ENCODE assay signal across 1 cellular context in the genomic region with DNA sequence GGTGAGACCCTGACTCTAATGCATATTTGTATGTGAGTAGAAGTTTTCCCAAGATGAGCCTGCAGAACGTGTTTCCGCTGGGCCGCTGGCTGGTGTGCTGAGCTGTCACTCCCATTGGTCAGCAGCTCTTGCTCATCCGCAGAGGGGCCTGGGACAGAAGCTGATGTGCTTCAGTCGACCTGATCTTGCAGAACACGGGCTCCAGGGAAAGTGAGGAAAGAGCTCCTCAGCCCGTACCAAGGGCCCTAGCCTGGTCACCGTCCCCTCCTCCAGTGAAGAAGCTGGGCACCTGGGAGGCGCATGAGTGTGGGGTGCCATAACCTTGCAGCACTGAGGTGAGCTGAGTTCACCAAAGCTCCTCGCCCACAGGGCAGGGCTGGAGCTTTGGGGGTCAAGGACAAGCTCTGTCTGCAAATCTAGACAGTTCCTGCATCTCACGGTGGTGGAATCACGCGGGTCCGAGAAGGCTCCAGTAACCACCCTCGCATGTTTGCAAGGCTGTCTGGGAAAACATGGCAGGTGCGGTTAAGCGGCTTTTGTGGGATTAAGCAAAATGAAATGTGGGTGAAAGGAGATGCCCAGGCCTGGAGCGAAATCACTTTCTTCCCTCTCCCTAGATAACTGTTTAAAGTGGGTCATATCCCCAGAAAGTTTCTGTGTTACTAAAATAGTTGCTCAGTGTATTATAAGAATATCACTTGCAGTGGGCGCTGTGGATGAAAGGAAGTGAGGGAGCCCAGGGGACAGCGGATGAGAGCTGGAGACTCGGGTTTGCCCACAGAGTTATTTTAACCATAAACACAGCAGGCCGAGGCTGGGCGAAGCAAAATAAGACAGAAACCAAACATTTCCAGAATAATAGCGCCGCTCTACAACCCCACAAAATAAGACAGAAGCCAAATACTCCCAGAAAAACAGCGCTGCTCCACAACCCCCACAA.
TF ChIP-seq lines count a peak whose summit lies in the region.

No MANE protein-coding gene starts in this region.

TF ChIP-seq in HepG2, 621 proteins besides CTCF, POLR2A, EP300 and RAD21 (continued from another document):
- TF ChIP-seq CBX2 (IDR thresholded peaks at IDR 0.05; ENCODE audit: low read depth, low read length) (no peak), CBX2 (CRISPR knock-in tag; IDR thresholded peaks at IDR 0.05; ENCODE audit: low read depth) (no peak)
